In the genomic region with DNA sequence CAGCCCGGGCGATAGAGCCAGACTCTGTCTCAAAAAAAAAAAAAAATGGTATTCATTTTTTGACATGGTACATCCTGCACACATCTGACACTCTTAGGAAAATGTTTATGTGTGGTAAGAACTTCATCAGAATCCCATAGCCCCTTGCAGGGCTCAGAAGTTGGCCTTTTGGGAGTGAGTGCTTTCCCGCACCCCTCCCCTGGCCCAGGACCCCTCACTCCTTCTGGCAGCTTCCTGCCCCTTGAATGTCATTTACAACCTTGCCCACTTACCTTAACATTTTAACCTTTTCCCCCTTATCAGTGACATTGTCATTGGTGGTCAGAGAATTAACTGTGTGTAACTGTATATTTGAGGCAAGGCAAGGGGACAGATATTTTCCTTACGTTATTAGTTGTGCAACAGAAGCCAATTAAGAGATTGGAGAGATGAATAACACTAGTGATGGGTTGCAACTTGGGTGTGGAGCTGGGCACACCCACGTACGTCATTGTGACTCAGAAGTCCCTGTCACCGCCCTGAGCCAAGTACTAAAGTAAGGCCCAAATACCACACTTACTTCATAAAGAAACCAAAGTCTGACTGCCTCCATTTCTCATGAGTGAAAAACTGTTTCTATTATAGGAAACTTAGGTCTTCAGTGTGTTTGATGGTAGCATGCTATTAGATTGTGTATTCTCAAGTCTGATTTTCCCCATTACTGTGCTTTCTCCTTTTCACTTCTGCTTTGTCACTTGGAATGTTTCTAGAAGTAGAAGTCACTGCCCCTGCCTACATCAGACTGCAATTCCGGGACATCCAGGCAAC, we compare ENCODE assay signal across 8 cellular contexts. TPM values are rescaled to one million over a fixed set of nuclear protein-coding genes. Genes with fewer than 3 reads are reported as not detected.
DNase-seq lines count a peak whose midpoint lies in the region; ATAC-seq, FAIRE-seq and TF ChIP-seq lines count a peak whose summit lies in the region.

No MANE protein-coding gene starts in this region.

- no peak for TF ChIP-seq POLR2A in H1 (IDR thresholded peaks at IDR 0.05; ENCODE audit: control extremely low read depth in 1 of 2, low read depth in 2 of 2, low read length in 2 of 2)
- TF ChIP-seq POLR2A in vagina (IDR thresholded peaks at IDR 0.05): no peak

- TF ChIP-seq CTCF in DOHH2 (IDR thresholded peaks at IDR 0.05; ENCODE audit: low read depth, low read length, poor library complexity, severe bottlenecking) (no peak), H1 (IDR thresholded peaks at IDR 0.05; ENCODE audit: control extremely low read depth in 1 of 3, insufficient read depth in 1 of 3, low read depth in 1 of 3, low read length in 3 of 3) (no peak), vagina (IDR thresholded peaks at IDR 0.05) (no peak), BE2C (IDR thresholded peaks at IDR 0.05; ENCODE audit: low read depth, low read length) (no peak)

- no peak overlapping the region for H2BK12ac ChIP-seq in H1 (ENCODE audit: low read depth, low read length)

- H2BK5ac ChIP-seq in H1 (ENCODE audit: low read depth, low read length): 0 out of 2 replicates have a peak overlapping the region, but pooled peaks have one; percentile 89

- no peak overlapping the region for H4K91ac ChIP-seq in H1 (replicated peaks; ENCODE audit: insufficient read length, low read length)

- H3K27me3 ChIP-seq in DOHH2 (ENCODE audit: control insufficient read depth, low read length) (no peaks in the 10 kb centered on the region), H1 (replicated peaks in 1 of 4; ENCODE audit: control insufficient read depth in 3 of 4, extremely low read depth in 1 of 4, insufficient read depth in 3 of 4, low read length in 3 of 4) (no peaks in the 10 kb centered on the region), vagina (no peaks in the 10 kb centered on the region), BE2C (no peaks in the 10 kb centered on the region)

- POLR2A ChIA-PET in activated CD4-positive, alpha-beta memory T cell treated with anti-CD3 and anti-CD28 coated beads, Interleukin-2, amount 10 ng/mL, durations not matched to agents 7 days and 5 days (lab: Charles Lee): interaction anchor here (0.6 to 20.3 kb wide), 26 partner anchors 9 to 594 kb away, joined by 3 to 1257 read pairs (median 10); partner anchors contain the start of genes DBNL, DDX56, H2AZ2 and MYO1G
- POLR2A ChIA-PET in H1 (lab: Charles Lee; ENCODE audit: partially characterized antibody): interaction anchor here (1.3 to 3.4 kb wide), 5 partner anchors 8 to 74 kb away, joined by 3 to 15 read pairs (median 6); partner anchors contain the start of gene OGDH

- H3K4me3 ChIP-seq in DOHH2 (ENCODE audit: low read length): no peak overlapping the region
- H3K4me3 ChIP-seq in H1 (ENCODE audit: extremely low read depth in 1 of 4, insufficient read depth in 2 of 4, low read depth in 3 of 4, low read length in 4 of 4): no peak overlapping the region
- H3K4me3 ChIP-seq in vagina: no peak overlapping the region
- no peak overlapping the region for H3K4me3 ChIP-seq in BE2C (ENCODE audit: low read depth, low read length)

- no peak overlapping the region for H2BK20ac ChIP-seq in H1 (ENCODE audit: low read length)

- H3K4me2 ChIP-seq in DOHH2 (ENCODE audit: low read length): peak overlapping the region; percentile 33
- no peak overlapping the region for H3K4me2 ChIP-seq in H1 (ENCODE audit: insufficient read depth in 1 of 2, low read depth in 2 of 2, low read length in 2 of 2)

- H3K4me3 Mint-ChIP-seq in activated CD4-positive, alpha-beta memory T cell treated with anti-CD3 and anti-CD28 coated beads, Interleukin-2, amount 10 ng/mL, durations not matched to agents 7 days and 5 days: peak overlapping the region; percentile 73

- H3F3A ChIP-seq in DOHH2 (ENCODE audit: control insufficient read depth, insufficient read depth): peaks cover 7% of the 10 kb centered on the region; the same call in 1 of the 2 replicates

- H3K56ac ChIP-seq in H1 (replicated peaks; ENCODE audit: insufficient read length, low read depth, low read length): no peak overlapping the region

- H3K4me1 Mint-ChIP-seq in activated CD4-positive, alpha-beta memory T cell treated with anti-CD3 and anti-CD28 coated beads, Interleukin-2, amount 10 ng/mL, durations not matched to agents 7 days and 5 days: peaks cover 88% of the 10 kb centered on the region

- H3K36me3 Mint-ChIP-seq in activated CD4-positive, alpha-beta memory T cell treated with anti-CD3 and anti-CD28 coated beads, Interleukin-2, amount 10 ng/mL, durations not matched to agents 7 days and 5 days (ENCODE audit: low read depth): peaks cover 52% of the 10 kb centered on the region

- no peaks in the 10 kb centered on the region for H3K9me2 ChIP-seq in DOHH2 (replicated peaks; ENCODE audit: control insufficient read depth, low read length)

- 0 out of 2 replicates have a peak overlapping the region, but pooled peaks have one; percentile 5 for H3K27ac ChIP-seq in DOHH2 (ENCODE audit: low read depth, low read length)
- H3K27ac ChIP-seq in H1 (ENCODE audit: low read depth, low read length): no peak overlapping the region
- H3K27ac ChIP-seq in vagina: peak overlapping the region; percentile 87

- H3K14ac ChIP-seq in H1 (ENCODE audit: insufficient read length): no peak overlapping the region

- CTCF ChIA-PET in activated CD4-positive, alpha-beta memory T cell treated with anti-CD3 and anti-CD28 coated beads, Interleukin-2, amount 10 ng/mL, durations not matched to agents 7 days and 5 days (lab: Charles Lee): interaction anchor here (1.2 to 3.5 kb wide), 9 partner anchors 11 to 56 kb away, joined by 3 to 22 read pairs (median 9); partner anchors contain the start of genes OGDH and TMED4
- CTCF ChIA-PET in H1 (lab: Charles Lee; ENCODE audit: partially characterized antibody): interaction anchor here (0.6 to 0.7 kb wide), 2 partner anchors 18 to 65 kb away, joined by 3 read pairs; no protein-coding TSS in a partner anchor

- no peak overlapping the region for H2BK15ac ChIP-seq in H1 (ENCODE audit: low read length)

- no peak overlapping the region for H2AFZ ChIP-seq in H1 (ENCODE audit: low read length)

- no peak overlapping the region for H3K23ac ChIP-seq in H1 (ENCODE audit: insufficient read length)

- peaks cover 50% of the 10 kb centered on the region for H3K4me1 ChIP-seq in DOHH2 (ENCODE audit: control insufficient read depth, low read length)
- H3K4me1 ChIP-seq in H1 (replicated peaks in 1 of 4; ENCODE audit: control insufficient read depth in 3 of 4, insufficient read depth in 4 of 4, low read length in 3 of 4): peaks cover 16 to 19% (median 18%) of the 10 kb centered on the region in 4 experiments
- peaks cover 75% of the 10 kb centered on the region for H3K4me1 ChIP-seq in vagina
- peaks cover 23% of the 10 kb centered on the region for H3K4me1 ChIP-seq in BE2C

- H3K18ac ChIP-seq in H1 (ENCODE audit: extremely low read depth, low read length): no peak overlapping the region

- TF ChIP-seq EP300 in H1 (IDR thresholded peaks at IDR 0.05; ENCODE audit: borderline replicate concordance in 1 of 2, low read depth in 2 of 2, low read length in 2 of 2): no peak

- H3K9ac ChIP-seq in H1 (replicated peaks in 1 of 4; ENCODE audit: extremely low read depth in 1 of 4, low read depth in 3 of 4, low read length in 3 of 4): no peak overlapping the region

- H4K20me1 ChIP-seq in DOHH2 (ENCODE audit: control insufficient read depth, insufficient read depth, low read depth, low read length): no peaks in the 10 kb centered on the region
- H4K20me1 ChIP-seq in H1 (replicated peaks in 1 of 2; ENCODE audit: control insufficient read depth in 1 of 2, insufficient read depth in 2 of 2, low read length in 2 of 2): peaks cover 0 to 5% of the 10 kb centered on the region in 2 experiments

- no peak overlapping the region for H2BK120ac ChIP-seq in H1 (replicated peaks; ENCODE audit: low read depth, low read length)

- TF ChIP-seq RAD21 in H1 (IDR thresholded peaks at IDR 0.05 in 1 of 2, conservative IDR thresholded peaks at IDR 0.05 in 1 of 2; ENCODE audit: low read depth in 2 of 2, low read length in 2 of 2): no peak

- no peaks in the 10 kb centered on the region; the same call in 1 of the 2 replicates for H3K23me2 ChIP-seq in H1 (ENCODE audit: low read depth, low read length)

- WGBS in H1 (ENCODE audit: extremely low coverage in 1 of 2, insufficient coverage in 1 of 2, insufficient read length in 1 of 2, insufficient replicate concordance in 2 of 2, low coverage in 1 of 2, low lambda C conversion rate in 2 of 2, missing lambda C conversion rate in 1 of 2), 2 experiments: 90% methylated on average over 8 of the region's 8 CpGs; no CpG with 5 or more reads in 1 of the 2 experiments

- no peak overlapping the region for H2AK5ac ChIP-seq in H1 (ENCODE audit: low read depth, low read length)

- ATAC-seq in GM21786 (IDR thresholded peaks at IDR 0.05; ENCODE audit: unreplicated experiment): peak; percentile 44

- H3K36me3 ChIP-seq in DOHH2 (ENCODE audit: control insufficient read depth, low read length) (peaks cover 7% of the 10 kb centered on the region), H1 (ENCODE audit: control insufficient read depth in 2 of 4, insufficient read depth in 4 of 4, low read length in 3 of 4) (no peaks in the 10 kb centered on the region), vagina (no peaks in the 10 kb centered on the region), BE2C (peaks cover 4% of the 10 kb centered on the region)

- no peak overlapping the region for H3K4ac ChIP-seq in H1 (replicated peaks; ENCODE audit: insufficient read length, low read depth, low read length)

- H3K79me1 ChIP-seq in H1 (ENCODE audit: low read depth, low read length): peaks cover 8% of the 10 kb centered on the region

- H3K9me3 Mint-ChIP-seq in activated CD4-positive, alpha-beta memory T cell treated with anti-CD3 and anti-CD28 coated beads, Interleukin-2, amount 10 ng/mL, durations not matched to agents 7 days and 5 days: no peaks in the 10 kb centered on the region

- H3K27me3 Mint-ChIP-seq in activated CD4-positive, alpha-beta memory T cell treated with anti-CD3 and anti-CD28 coated beads, Interleukin-2, amount 10 ng/mL, durations not matched to agents 7 days and 5 days: no peaks in the 10 kb centered on the region

- peak; percentile 39 for DNase-seq in Kasumi-1 (lab: John Stamatoyannopoulos, UW)
- peak; percentile 87 for DNase-seq in activated CD4-positive, alpha-beta memory T cell treated with anti-CD3 and anti-CD28 coated beads, Interleukin-2, amount 10 ng/mL, durations not matched to agents 7 days and 5 days
- peak in 1 of 2 experiments; percentile 23 for DNase-seq in H1 (ENCODE audit: low read depth in 1 of 2, low spot score in 2 of 2)
- peak; percentile 49 for DNase-seq in pons (ENCODE audit: low spot score)
- DNase-seq in vagina (ENCODE audit: extremely low spot score in 2 of 2): no peak
- DNase-seq in BE2C: no peak

- intact Hi-C loops in vagina (cut with DNase I): no loop called here

- H4K8ac ChIP-seq in H1 (ENCODE audit: extremely low read depth, insufficient read depth, low read length): no peak overlapping the region

- FAIRE-seq in H1 (lab: Jason Lieb, UNC): no peak

- H3K79me2 ChIP-seq in DOHH2 (ENCODE audit: control insufficient read depth, low read length) (peaks cover 40% of the 10 kb centered on the region), H1 (ENCODE audit: control insufficient read depth in 1 of 2, insufficient read depth in 2 of 2, low read length in 2 of 2) (peaks cover 0 to 2% of the 10 kb centered on the region in 2 experiments; a peak in 1 of 4 replicates)

- peak overlapping the region; percentile 100 for H3K27ac Mint-ChIP-seq in activated CD4-positive, alpha-beta memory T cell treated with anti-CD3 and anti-CD28 coated beads, Interleukin-2, amount 10 ng/mL, durations not matched to agents 7 days and 5 days

- no peak overlapping the region for H4K5ac ChIP-seq in H1 (ENCODE audit: insufficient read length, low read depth, low read length)

- H3K9me3 ChIP-seq in DOHH2 (ENCODE audit: control insufficient read depth, insufficient read depth, low read length) (no peaks in the 10 kb centered on the region), H1 (ENCODE audit: insufficient read depth in 2 of 2, low read depth in 1 of 2, low read length in 1 of 2) (no peaks in the 10 kb centered on the region), vagina (no peaks in the 10 kb centered on the region), BE2C (no peaks in the 10 kb centered on the region)

RNA-seq across cellular contexts. Expression of gene OGDH, which starts 31.6 kb away (rescaled TPM):
- 100 to 1,000 TPM; 164 to 166 TPM for total RNA-seq in activated CD4-positive, alpha-beta memory T cell treated with anti-CD3 and anti-CD28 coated beads, Interleukin-2, amount 10 ng/mL, durations not matched to agents 7 days and 5 days
- total RNA-seq in H1 (2021; fragmentation: NEBNext Ultra II Directional; extraction: Animal tissue kit (Norgen Biotek cat#: 25700)): 89.1 and 91.6 TPM in 2 replicates
- 71.6 and 108 TPM in 2 replicates for polyA plus RNA-seq in H1 (2011; rRNA removed)
- 60.6 TPM for polyA plus RNA-seq in H1 (2011; cell fraction: cytosol; rRNA removed)
- polyA plus RNA-seq in H1 (2011; cell fraction: nucleus; rRNA removed): 125 TPM
- polyA plus RNA-seq in H1 (2012, experiment 1 of 2): 47.3 to 67.1 TPM (median 62.3 TPM) in 4 replicates
- polyA plus RNA-seq in H1 (2012, experiment 2 of 2): 58.0 TPM
- 38.5 TPM for polyA plus RNA-seq in H1 (2013, experiment 1 of 2)
- polyA plus RNA-seq in H1 (2013, experiment 2 of 2): 34.1 TPM
- polyA minus RNA-seq in H1 (2011; rRNA and poly(A)+ RNA removed): 126 and 130 TPM in 2 replicates
- 53.8 TPM for polyA minus RNA-seq in H1 (2011; cell fraction: cytosol; rRNA and poly(A)+ RNA removed)
- 46.3 TPM for polyA minus RNA-seq in H1 (2011; cell fraction: nucleus; rRNA and poly(A)+ RNA removed)
- total RNA-seq in vagina: 80.0 TPM
- polyA plus RNA-seq in BE2C (2012; ENCODE audit: insufficient read depth, insufficient read length, low read depth): 162 TPM

RNA-seq across cellular contexts. Expression of gene TMED4, which starts 56.0 kb away (rescaled TPM):
- total RNA-seq in activated CD4-positive, alpha-beta memory T cell treated with anti-CD3 and anti-CD28 coated beads, Interleukin-2, amount 10 ng/mL, durations not matched to agents 7 days and 5 days: 10 to 100 TPM; 76.0 to 81.8 TPM
- total RNA-seq in H1 (2021; fragmentation: NEBNext Ultra II Directional; extraction: Animal tissue kit (Norgen Biotek cat#: 25700)): 41.1 and 44.9 TPM in 2 replicates
- 76.7 and 91.9 TPM in 2 replicates for polyA plus RNA-seq in H1 (2011; rRNA removed)
- 72.2 TPM for polyA plus RNA-seq in H1 (2011; cell fraction: cytosol; rRNA removed)
- polyA plus RNA-seq in H1 (2011; cell fraction: nucleus; rRNA removed): 68.9 TPM
- polyA plus RNA-seq in H1 (2012, experiment 1 of 2): 39.2 to 48.0 TPM (median 42.1 TPM) in 4 replicates
- 39.9 TPM for polyA plus RNA-seq in H1 (2012, experiment 2 of 2)
- 40.7 TPM for polyA plus RNA-seq in H1 (2013, experiment 1 of 2)
- 46.2 TPM for polyA plus RNA-seq in H1 (2013, experiment 2 of 2)
- 38.6 and 54.2 TPM in 2 replicates for polyA minus RNA-seq in H1 (2011; rRNA and poly(A)+ RNA removed)
- 47.6 TPM for polyA minus RNA-seq in H1 (2011; cell fraction: cytosol; rRNA and poly(A)+ RNA removed)
- 39.0 TPM for polyA minus RNA-seq in H1 (2011; cell fraction: nucleus; rRNA and poly(A)+ RNA removed)
- total RNA-seq in vagina: 102 TPM
- 183 TPM for polyA plus RNA-seq in BE2C (2012; ENCODE audit: insufficient read depth, insufficient read length, low read depth)

Comparison
In these comparisons a context has a peak if more than half of its experiments do, and no peak if none do; other contexts are left out.
1. DNase-seq: peak in Kasumi-1 (2 of 2), activated CD4-positive, alpha-beta memory T cell treated with anti-CD3 and anti-CD28 coated beads, Interleukin-2, amount 10 ng/mL, durations not matched to agents 7 days and 5 days (single experiment) and pons (single experiment); none in vagina (0 of 2) and BE2C (single experiment).